In genomic region chr14:33850826-33851225, GRCh38 we compare ENCODE assay signal across 1 cellular context.
TF ChIP-seq lines count a peak whose summit lies in the region.

No MANE protein-coding gene starts in this region.

TF ChIP-seq in HepG2, 621 proteins besides CTCF, POLR2A, EP300 and RAD21 (continued from another document):
- TF ChIP-seq THAP9 (CRISPR knock-in tag; IDR thresholded peaks at IDR 0.05; ENCODE audit: borderline replicate concordance) = 0 out of 2 replicates have a peak, but pooled peaks have one; percentile 29
